Comparison of ENCODE assay signal across 8 cellular contexts in the genomic region with DNA sequence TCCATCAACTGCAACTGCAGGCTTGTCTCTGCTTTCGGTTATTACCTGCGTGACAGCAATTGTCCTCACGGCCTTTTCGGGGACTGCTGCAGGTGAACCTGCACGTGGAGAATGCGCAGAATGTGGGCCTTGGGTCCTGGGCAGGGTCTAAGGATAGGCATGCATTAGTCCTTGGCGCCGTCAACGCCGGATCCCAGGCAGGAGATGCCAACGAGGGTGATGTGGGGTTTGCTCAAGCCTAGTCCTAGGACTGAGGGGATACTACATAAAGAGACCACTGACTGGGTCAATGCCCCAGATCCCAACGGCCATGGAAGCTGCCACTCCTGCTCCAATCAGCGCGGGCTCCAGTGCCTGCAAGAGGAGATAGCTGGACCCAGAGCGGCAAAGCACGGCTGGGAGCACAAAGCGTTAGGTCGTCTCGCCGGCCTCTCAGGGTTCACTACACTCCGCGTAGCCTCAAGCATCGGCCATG. TPM values are rescaled to one million over a fixed set of nuclear protein-coding genes. Genes with fewer than 3 reads are reported as not detected.
DNase-seq lines count a peak whose midpoint lies in the region; ATAC-seq and TF ChIP-seq lines count a peak whose summit lies in the region.

No MANE protein-coding gene starts in this region.

- 0 out of 2 replicates have a peak, but pooled peaks have one; percentile 55 for TF ChIP-seq CTCF in WTC11 (IDR thresholded peaks at IDR 0.05)

- peaks cover 79% of the 10 kb centered on the region for H3K4me1 Mint-ChIP-seq in activated naive CD4-positive, alpha-beta T cell treated with anti-CD3 and anti-CD28 coated beads for 36 hours (ENCODE audit: low read depth)
- peaks cover 59% of the 10 kb centered on the region for H3K4me1 Mint-ChIP-seq in WTC11

- peak overlapping the region; percentile 67 for H3K27ac ChIP-seq in subcutaneous abdominal adipose tissue (ENCODE audit: low read depth, low read length)

- no peaks in the 10 kb centered on the region for H3K27me3 ChIP-seq in subcutaneous abdominal adipose tissue (ENCODE audit: control insufficient read depth in 5 of 5, insufficient read depth in 4 of 5, low read length in 5 of 5)

- intact Hi-C loops in activated naive CD4-positive, alpha-beta T cell treated with anti-CD3 and anti-CD28 coated beads for 36 hours (cut with micrococcal nuclease): loop anchor here (1.0 to 10.0 kb wide), 7 partner anchors 44 to 774 kb away; a partner anchor contains a TSS

- CTCF ChIA-PET in activated naive CD4-positive, alpha-beta T cell treated with anti-CD3 and anti-CD28 coated beads for 36 hours (lab: Charles Lee): interaction anchor here (1.0 to 3.0 kb wide), 10 partner anchors 11 to 781 kb away, joined by 3 to 19 read pairs (median 6); a partner anchor contains a TSS
- CTCF ChIA-PET in WTC11 (lab: Charles Lee): interaction anchor here (0.9 to 3.0 kb wide), 10 partner anchors 11 to 779 kb away, joined by 3 to 15 read pairs (median 5); a partner anchor contains a TSS

- H3K9me3 Mint-ChIP-seq in activated naive CD4-positive, alpha-beta T cell treated with anti-CD3 and anti-CD28 coated beads for 36 hours: no peaks in the 10 kb centered on the region
- no peaks in the 10 kb centered on the region for H3K9me3 Mint-ChIP-seq in WTC11

- no peak for ATAC-seq in WTC11

- H3K4me3 ChIP-seq in iPS-11a (ENCODE audit: low read depth, low read length): peak overlapping the region; percentile 30
- peak overlapping the region; percentile 66 to 80 (median 70) for H3K4me3 ChIP-seq in subcutaneous abdominal adipose tissue (ENCODE audit: low read depth in 1 of 5, low read length in 5 of 5)

- POLR2A ChIA-PET in WTC11 (lab: Charles Lee): no interaction called here

- H3K36me3 Mint-ChIP-seq in activated naive CD4-positive, alpha-beta T cell treated with anti-CD3 and anti-CD28 coated beads for 36 hours (ENCODE audit: low read depth): peaks cover 49% of the 10 kb centered on the region
- peaks cover 75% of the 10 kb centered on the region for H3K36me3 Mint-ChIP-seq in WTC11

- H3K9ac ChIP-seq in subcutaneous abdominal adipose tissue (ENCODE audit: low read length in 5 of 5): peak overlapping the region in 3 of 5 donors; percentile 48 to 81 (median 76)

- H3K4me3 Mint-ChIP-seq in activated naive CD4-positive, alpha-beta T cell treated with anti-CD3 and anti-CD28 coated beads for 36 hours: peak overlapping the region; percentile 66
- peak overlapping the region; percentile 57 for H3K4me3 Mint-ChIP-seq in WTC11

- H3K27me3 Mint-ChIP-seq in activated naive CD4-positive, alpha-beta T cell treated with anti-CD3 and anti-CD28 coated beads for 36 hours (ENCODE audit: low read depth): no peaks in the 10 kb centered on the region
- no peaks in the 10 kb centered on the region for H3K27me3 Mint-ChIP-seq in WTC11 (ENCODE audit: low read depth)

- peaks cover 0 to 64% (median 51%) of the 10 kb centered on the region in 5 donors for H3K36me3 ChIP-seq in subcutaneous abdominal adipose tissue (ENCODE audit: control insufficient read depth in 5 of 5, insufficient read depth in 5 of 5, low read length in 5 of 5)

- H3K9me3 ChIP-seq in subcutaneous abdominal adipose tissue (ENCODE audit: control insufficient read depth in 5 of 5, low read length in 5 of 5): no peaks in the 10 kb centered on the region

- peaks cover 17 to 75% (median 67%) of the 10 kb centered on the region in 5 donors for H3K4me1 ChIP-seq in subcutaneous abdominal adipose tissue (ENCODE audit: control insufficient read depth in 5 of 5, insufficient read depth in 5 of 5, low read length in 5 of 5)

- no peak for DNase-seq in activated naive CD4-positive, alpha-beta T cell treated with anti-CD3 and anti-CD28 coated beads for 36 hours
- DNase-seq in activated naive CD4-positive, alpha-beta T cell treated with anti-CD3 and anti-CD28 coated beads, Interleukin-2, amount 50 U/mL, for 16 hours: no peak
- DNase-seq in WTC11 (ENCODE audit: low spot score) (no peak), A172 (ENCODE audit: low spot score) (no peak), NCI-H1092 (lab: John Stamatoyannopoulos, UW) (no peak), UCSD-AML1 (lab: John Stamatoyannopoulos, UW; ENCODE audit: unreplicated experiment) (no peak)

- peak overlapping the region; percentile 50 for H3K27ac Mint-ChIP-seq in activated naive CD4-positive, alpha-beta T cell treated with anti-CD3 and anti-CD28 coated beads for 36 hours
- H3K27ac Mint-ChIP-seq in WTC11: peak overlapping the region; percentile 86

TF ChIP-seq in WTC11, 78 proteins besides CTCF, POLR2A, EP300 and RAD21:
- 0 out of 2 replicates have a peak, but pooled peaks have one; percentile 18 for TF ChIP-seq KAT7 (CRISPR knock-in tag; IDR thresholded peaks at IDR 0.05; ENCODE audit: borderline replicate concordance)
- no peak for TF ChIP-seq ZNF219 (CRISPR knock-in tag; IDR thresholded peaks at IDR 0.05; ENCODE audit: borderline replicate concordance)
- 0 out of 2 replicates have a peak, but pooled peaks have one; percentile 11 for TF ChIP-seq ZNF232 (CRISPR knock-in tag; IDR thresholded peaks at IDR 0.05)

RNA-seq across cellular contexts. Expression of a gene that starts 0.4 kb away (rescaled TPM):
- total RNA-seq in activated naive CD4-positive, alpha-beta T cell treated with anti-CD3 and anti-CD28 coated beads for 36 hours: 10 to 100 TPM; 12.8 to 13.5 TPM
- 53.9 to 55.6 TPM (median 55.4 TPM) in 3 replicates for total RNA-seq in WTC11 (2021)
- total RNA-seq in A172 (2014; rRNA removed; shearing (Covaris generic)): 20.2 and 22.5 TPM in 2 replicates

RNA-seq across cellular contexts. Expression of a gene that starts 5.5 kb away (rescaled TPM):
- total RNA-seq in activated naive CD4-positive, alpha-beta T cell treated with anti-CD3 and anti-CD28 coated beads for 36 hours: 100 to 1,000 TPM in 1 of 2 experiments, 10 to 100 TPM in 1; 91.7 to 108 TPM
- 105 to 121 TPM (median 109 TPM) in 3 replicates for total RNA-seq in WTC11 (2021)
- total RNA-seq in A172 (2014; rRNA removed; shearing (Covaris generic)): 128 and 156 TPM in 2 replicates
